ENCODE assay signal across 12 cellular contexts in genomic region chr10:97851341-97852001, GRCh38. TPM values are rescaled to one million over a fixed set of nuclear protein-coding genes. Genes with fewer than 3 reads are reported as not detected.
DNase-seq lines count a peak whose midpoint lies in the region; TF ChIP-seq lines count a peak whose summit lies in the region.
"Had no signal": no experiment of that assay in that cellular context is flagged by ENCODE, and none has a peak within 500 bp of the region (broad histone marks: within the 10 kb centered on the region; RNA-seq: fewer than 3 reads in every experiment).

No MANE protein-coding gene starts in this region.

- peaks cover 7 to 27% (median 13%) of the 10 kb centered on the region in 11 experiments; a peak in 20 of 22 replicates for H3K27me3 ChIP-seq in BLaER1 treated with 17β-estradiol and CSF1 and Interleukin-3, amounts not matched to agents 10 nM and 100 nM
- H3K27me3 ChIP-seq in colonic mucosa: peaks cover 4% of the 10 kb centered on the region
- no peaks in the 10 kb centered on the region for H3K27me3 ChIP-seq in ovary

- no peaks in the 10 kb centered on the region for H3K36me3 ChIP-seq in BLaER1 treated with 17β-estradiol and CSF1 and Interleukin-3, amounts not matched to agents 10 nM and 100 nM
- H3K36me3 ChIP-seq in colonic mucosa: no peaks in the 10 kb centered on the region
- no peaks in the 10 kb centered on the region for H3K36me3 ChIP-seq in ovary

- TF ChIP-seq POLR2A in ovary (IDR thresholded peaks at IDR 0.05): no peak

- H3K4me3 ChIP-seq in BLaER1 treated with 17β-estradiol and CSF1 and Interleukin-3, amounts not matched to agents 10 nM and 100 nM: no peak overlapping the region
- H3K4me3 ChIP-seq in colonic mucosa (no peak overlapping the region), ovary (no peak overlapping the region)
- H3K4me3 ChIP-seq: coronary artery had no signal

- intact Hi-C loops in activated T-helper 2 cell treated with anti-CD3 and anti-CD28 coated beads, Interferon-gamma antibody, Interleukin-2, Interleukin-4, amounts not matched to agents 10 μg/mL and 5 μg/mL and 100 μg/mL, durations not matched to agents 14 hours and 24 hours and 36 hours (cut with micrococcal nuclease): loop anchor here (2.0 kb wide), 1 partner anchor 17 kb away; no protein-coding TSS in a partner anchor
- intact Hi-C loops in colonic mucosa (cut with DNase I): no loop called here
- intact Hi-C loops in ovary (cut with DNase I): no loop called here

- TF ChIP-seq CTCF in colonic mucosa (IDR thresholded peaks at IDR 0.05): no peak
- no peak for TF ChIP-seq CTCF in ovary (IDR thresholded peaks at IDR 0.05)

- WGBS in ovary, 3 donors: 79 to 90% (median 81%) methylated on average over 7 of the region's 7 CpGs

- H3K9me3 Mint-ChIP-seq in activated T-helper 2 cell treated with anti-CD3 and anti-CD28 coated beads, Interferon-gamma antibody, Interleukin-2, Interleukin-4, amounts not matched to agents 10 μg/mL and 5 μg/mL and 100 μg/mL, durations not matched to agents 14 hours and 24 hours and 36 hours: no peaks in the 10 kb centered on the region
- H3K9me3 Mint-ChIP-seq: type B pancreatic cell had no signal

- DNase-seq in MV-4-11 (lab: John Stamatoyannopoulos, UW): peak; percentile 26
- DNase-seq in activated T-helper 2 cell treated with anti-CD3 and anti-CD28 coated beads, Interferon-gamma antibody, Interleukin-2, Interleukin-4, amounts not matched to agents 10 μg/mL and 5 μg/mL and 100 μg/mL, durations not matched to agents 14 hours and 24 hours and 36 hours (ENCODE audit: low spot score): peak; percentile 30
- peak; percentile 84 for DNase-seq in medulla oblongata (ENCODE audit: extremely low spot score)
- DNase-seq in colonic mucosa: no peak
- no peak for DNase-seq in NAMALWA (ENCODE audit: low spot score)
- DNase-seq in dermis blood vessel endothelial cell: no peak
- DNase-seq in ovary: no peak
- DNase-seq: naive B cell, NCI-H1105 had no signal

- H3K4me2 ChIP-seq in BLaER1 treated with 17β-estradiol and CSF1 and Interleukin-3, amounts not matched to agents 10 nM and 100 nM: peak overlapping the region; percentile 54 to 87 (median 79)

- no peak overlapping the region for H3K27ac ChIP-seq in BLaER1 treated with 17β-estradiol and CSF1 and Interleukin-3, amounts not matched to agents 10 nM and 100 nM
- H3K27ac ChIP-seq in colonic mucosa (no peak overlapping the region), ovary (no peak overlapping the region)
- H3K27ac ChIP-seq: coronary artery had no signal

- H3K9ac ChIP-seq in BLaER1 treated with 17β-estradiol and CSF1 and Interleukin-3, amounts not matched to agents 10 nM and 100 nM: no peak overlapping the region
- H3K9ac ChIP-seq in colonic mucosa (ENCODE audit: low read depth in 2 of 2, low read length in 2 of 2): no peak overlapping the region

- peaks cover 11% of the 10 kb centered on the region for H3K27me3 Mint-ChIP-seq in activated T-helper 2 cell treated with anti-CD3 and anti-CD28 coated beads, Interferon-gamma antibody, Interleukin-2, Interleukin-4, amounts not matched to agents 10 μg/mL and 5 μg/mL and 100 μg/mL, durations not matched to agents 14 hours and 24 hours and 36 hours (ENCODE audit: low read depth)

- peaks cover 26 to 62% (median 39%) of the 10 kb centered on the region in 10 experiments for H3K4me1 ChIP-seq in BLaER1 treated with 17β-estradiol and CSF1 and Interleukin-3, amounts not matched to agents 10 nM and 100 nM
- H3K4me1 ChIP-seq in colonic mucosa (no peaks in the 10 kb centered on the region), ovary (ENCODE audit: insufficient read depth) (no peaks in the 10 kb centered on the region)

- H3K9me3 ChIP-seq in BLaER1 treated with 17β-estradiol and CSF1 and Interleukin-3, amounts not matched to agents 10 nM and 100 nM (replicated peaks in 1 of 11): no peaks in the 10 kb centered on the region
- no peaks in the 10 kb centered on the region for H3K9me3 ChIP-seq in colonic mucosa
- no peaks in the 10 kb centered on the region for H3K9me3 ChIP-seq in ovary

- peak overlapping the region; percentile 26 for H3K4me3 Mint-ChIP-seq in activated T-helper 2 cell treated with anti-CD3 and anti-CD28 coated beads, Interferon-gamma antibody, Interleukin-2, Interleukin-4, amounts not matched to agents 10 μg/mL and 5 μg/mL and 100 μg/mL, durations not matched to agents 14 hours and 24 hours and 36 hours (ENCODE audit: low read depth)

- peaks cover 0 to 18% (median 6%) of the 10 kb centered on the region in 11 experiments; a peak in 10 of 22 replicates for H4K20me1 ChIP-seq in BLaER1 treated with 17β-estradiol and CSF1 and Interleukin-3, amounts not matched to agents 10 nM and 100 nM

- H3K4me1 Mint-ChIP-seq in activated T-helper 2 cell treated with anti-CD3 and anti-CD28 coated beads, Interferon-gamma antibody, Interleukin-2, Interleukin-4, amounts not matched to agents 10 μg/mL and 5 μg/mL and 100 μg/mL, durations not matched to agents 14 hours and 24 hours and 36 hours (ENCODE audit: low read depth): peaks cover 34% of the 10 kb centered on the region

- no peak for TF ChIP-seq EP300 in ovary (IDR thresholded peaks at IDR 0.05)

- H3K27ac Mint-ChIP-seq in activated T-helper 2 cell treated with anti-CD3 and anti-CD28 coated beads, Interferon-gamma antibody, Interleukin-2, Interleukin-4, amounts not matched to agents 10 μg/mL and 5 μg/mL and 100 μg/mL, durations not matched to agents 14 hours and 24 hours and 36 hours: no peak overlapping the region
- H3K27ac Mint-ChIP-seq: naive B cell, type B pancreatic cell had no signal

- H3K36me3 Mint-ChIP-seq in activated T-helper 2 cell treated with anti-CD3 and anti-CD28 coated beads, Interferon-gamma antibody, Interleukin-2, Interleukin-4, amounts not matched to agents 10 μg/mL and 5 μg/mL and 100 μg/mL, durations not matched to agents 14 hours and 24 hours and 36 hours (ENCODE audit: low read depth): no peaks in the 10 kb centered on the region
- H3K36me3 Mint-ChIP-seq: naive B cell, type B pancreatic cell had no signal

RNA-seq across cellular contexts. Expression of gene GOLGA7B, which starts 1.8 kb away (rescaled TPM):
- total RNA-seq in activated T-helper 2 cell treated with anti-CD3 and anti-CD28 coated beads, Interferon-gamma antibody, Interleukin-2, Interleukin-4, amounts not matched to agents 10 μg/mL and 5 μg/mL and 100 μg/mL, durations not matched to agents 14 hours and 24 hours and 36 hours: 0.34 and 0.62 TPM in 2 replicates
- total RNA-seq in colonic mucosa (under 1 TPM; 0.22 to 0.72 TPM), dermis blood vessel endothelial cell (under 0.01 and 0.05 TPM in 2 replicates), ovary (under 1 TPM in 5 of 7 donors, not detected in 2; under 0.01 to 0.22 (median 0.05) TPM)
- under 1 TPM; 0.02 to 0.30 TPM for polyA plus RNA-seq in ovary

Comparison
In these comparisons a context has a peak if more than half of its experiments do, and no peak if none do; other contexts are left out.
1. DNase-seq: peak in MV-4-11 (single experiment), activated T-helper 2 cell treated with anti-CD3 and anti-CD28 coated beads, Interferon-gamma antibody, Interleukin-2, Interleukin-4, amounts not matched to agents 10 μg/mL and 5 μg/mL and 100 μg/mL, durations not matched to agents 14 hours and 24 hours and 36 hours (single experiment) and medulla oblongata (single experiment); none in colonic mucosa (single experiment), NAMALWA (single experiment), dermis blood vessel endothelial cell (single experiment) and ovary (0 of 5).